8 cellular contexts compared by ENCODE assay signal in the genomic region with DNA sequence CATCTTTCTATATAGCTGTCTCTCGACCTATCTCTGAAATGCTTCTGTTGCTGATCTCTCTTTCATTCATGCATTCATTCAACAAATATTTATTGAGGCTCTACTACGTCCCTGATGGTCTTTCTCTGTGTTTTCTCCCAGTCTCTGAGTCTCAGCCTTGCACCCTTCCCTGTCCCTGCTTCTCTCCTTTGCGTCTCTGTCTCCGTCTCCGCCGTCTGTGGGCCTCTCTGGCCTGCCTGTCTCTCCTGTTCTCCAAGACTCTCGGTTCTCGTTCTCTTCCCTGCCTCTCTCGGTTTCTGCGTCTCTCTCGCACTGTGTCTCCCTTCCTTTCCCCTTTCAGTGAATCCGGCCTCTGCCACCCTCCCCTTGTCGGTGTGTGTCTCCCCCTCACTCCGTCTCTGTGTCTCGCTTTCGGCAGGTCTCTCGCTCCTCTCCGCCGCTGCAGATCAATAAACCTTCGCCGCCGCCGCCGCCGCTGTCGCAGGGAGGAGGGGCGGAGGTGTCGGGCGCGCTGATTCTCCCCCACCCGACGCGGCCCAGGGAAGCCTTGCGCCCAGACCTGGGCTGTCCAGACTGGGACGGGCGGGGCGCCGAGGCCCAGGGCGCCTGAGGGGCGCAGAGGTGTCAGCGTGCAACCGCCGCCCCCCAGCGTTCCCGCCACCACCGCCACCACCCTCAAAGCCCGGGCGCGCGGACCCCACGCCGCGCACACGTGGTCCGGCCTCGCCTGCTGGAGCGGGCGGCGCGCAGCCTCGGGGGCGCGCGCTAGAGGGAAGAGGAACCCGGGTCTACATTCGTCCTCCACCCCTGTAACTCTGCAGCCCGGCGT. TPM values are rescaled to one million over a fixed set of nuclear protein-coding genes. Genes with fewer than 3 reads are reported as not detected.
DNase-seq lines count a peak whose midpoint lies in the region; ATAC-seq, FAIRE-seq and TF ChIP-seq lines count a peak whose summit lies in the region.
"Had no signal": no experiment of that assay in that cellular context is flagged by ENCODE, and none has a peak within 500 bp of the region (broad histone marks: within the 10 kb centered on the region; RNA-seq: fewer than 3 reads in every experiment).

No MANE protein-coding gene starts in this region.

- H3K4me3 ChIP-seq in NT2/D1 (ENCODE audit: insufficient read length, low read depth) (peak overlapping the region; percentile 40), H1 (ENCODE audit: extremely low read depth in 1 of 4, insufficient read depth in 2 of 4, low read depth in 3 of 4, low read length in 4 of 4) (peak overlapping the region; percentile 57 to 77 (median 64)), gastrocnemius medialis (peak overlapping the region in 3 of 4 donors; percentile 14 to 68 (median 14))

- no peak overlapping the region for H2BK12ac ChIP-seq in H9 (ENCODE audit: insufficient read length, low read depth, low read length)
- H2BK12ac ChIP-seq in H1 (ENCODE audit: low read depth, low read length), result 0 out of 2 replicates have a peak overlapping the region, but pooled peaks have one; percentile 19

- no peak overlapping the region for H2AFZ ChIP-seq in H9 (ENCODE audit: low read length)
- no peak overlapping the region for H2AFZ ChIP-seq in H1 (ENCODE audit: low read length)

- no peak overlapping the region for H3K4ac ChIP-seq in H9 (ENCODE audit: low read depth, low read length)
- no peak overlapping the region for H3K4ac ChIP-seq in H1 (replicated peaks; ENCODE audit: insufficient read length, low read depth, low read length)

- no peak overlapping the region for H4K5ac ChIP-seq in H9 (ENCODE audit: insufficient read length, low read depth, low read length)
- no peak overlapping the region for H4K5ac ChIP-seq in H1 (ENCODE audit: insufficient read length, low read depth, low read length)

- no peak for FAIRE-seq in H1 (lab: Jason Lieb, UNC)

- H3K36me3 Mint-ChIP-seq in H9 (ENCODE audit: insufficient read depth in 1 of 3, low read depth in 3 of 3), result no peaks in the 10 kb centered on the region

- H2BK5ac ChIP-seq in H9 (ENCODE audit: insufficient read length, low read length) (no peak overlapping the region), H1 (ENCODE audit: low read depth, low read length) (no peak overlapping the region)

- H3K9me3 Mint-ChIP-seq in H9, result peaks cover 0 to 6% of the 10 kb centered on the region in 2 experiments; a peak in 2 of 5 replicates

- CTCF ChIA-PET in H1 (lab: Charles Lee; ENCODE audit: partially characterized antibody), result interaction anchor here (0.8 to 33.9 kb wide), 10 partner anchors 10 to 93 kb away, joined by 3 to 907 read pairs (median 14); a partner anchor contains a TSS

- peak overlapping the region; percentile 50 to 76 for H3K4me3 Mint-ChIP-seq in H9

- H3K4me1 Mint-ChIP-seq in H9, result peaks cover 32 to 56% of the 10 kb centered on the region in 2 experiments

- H3K14ac ChIP-seq in H9 (ENCODE audit: insufficient read depth, low read length), result no peak overlapping the region; the same call in 1 of the 2 replicates
- no peak overlapping the region for H3K14ac ChIP-seq in H1 (ENCODE audit: insufficient read length)

- H3K9ac ChIP-seq in H9 (ENCODE audit: extremely low read depth, insufficient read length, low read length) (no peak overlapping the region), NT2/D1 (ENCODE audit: insufficient read length, low read depth) (peak overlapping the region; percentile 37), H1 (replicated peaks in 1 of 4; ENCODE audit: extremely low read depth in 1 of 4, low read depth in 3 of 4, low read length in 3 of 4) (peak overlapping the region in 1 of 4 experiments; percentile 7; a peak in 1 of 7 replicates)

- no peak overlapping the region for H3T11ph ChIP-seq in H9 (ENCODE audit: low read length)

- H3K18ac ChIP-seq in H9 (ENCODE audit: insufficient read length, low read depth, low read length) (no peak overlapping the region), H1 (ENCODE audit: extremely low read depth, low read length) (no peak overlapping the region; the same call in 1 of the 2 replicates)

- H2BK20ac ChIP-seq in H9 (ENCODE audit: low read depth, low read length, poor library complexity, severe bottlenecking) (no peak overlapping the region), H1 (ENCODE audit: low read length) (0 out of 2 replicates have a peak overlapping the region, but pooled peaks have one; percentile 48)

- peaks cover 30% of the 10 kb centered on the region for H3K23me2 ChIP-seq in H9 (ENCODE audit: insufficient read length, low read depth, low read length, poor library complexity, severe bottlenecking)
- peaks cover 21% of the 10 kb centered on the region; the same call in 1 of the 2 replicates for H3K23me2 ChIP-seq in H1 (ENCODE audit: low read depth, low read length)

- no peak overlapping the region for H2AK5ac ChIP-seq in H9 (ENCODE audit: insufficient read length, low read length)
- 0 out of 2 replicates have a peak overlapping the region, but pooled peaks have one; percentile 32 for H2AK5ac ChIP-seq in H1 (ENCODE audit: low read depth, low read length)

- TF ChIP-seq CTCF in H9 (conservative IDR thresholded peaks at IDR 0.05) (no peak), H1 (IDR thresholded peaks at IDR 0.05; ENCODE audit: control extremely low read depth in 1 of 3, insufficient read depth in 1 of 3, low read depth in 1 of 3, low read length in 3 of 3) (no peak), gastrocnemius medialis (IDR thresholded peaks at IDR 0.05 in 4 of 5, conservative IDR thresholded peaks at IDR 0.05 in 1 of 5) (no peak)

- TF ChIP-seq RAD21 in H1 (IDR thresholded peaks at IDR 0.05 in 1 of 2, conservative IDR thresholded peaks at IDR 0.05 in 1 of 2; ENCODE audit: low read depth in 2 of 2, low read length in 2 of 2), result no peak

- WGBS in H9 (ENCODE audit: extremely low coverage, insufficient read length, low lambda C conversion rate), result no CpG with 5 or more reads among the region's 68 CpGs
- 6% methylated on average over 45 of the region's 68 CpGs; no CpG with 5 or more reads in 1 of the 2 experiments for WGBS in H1 (ENCODE audit: extremely low coverage in 1 of 2, insufficient coverage in 1 of 2, insufficient read length in 1 of 2, insufficient replicate concordance in 2 of 2, low coverage in 1 of 2, low lambda C conversion rate in 2 of 2, missing lambda C conversion rate in 1 of 2), 2 experiments

- no peaks in the 10 kb centered on the region for H4K20me1 ChIP-seq in H9 (ENCODE audit: control insufficient read depth, insufficient read depth, insufficient read length)
- peaks cover 0 to 16% of the 10 kb centered on the region in 2 experiments for H4K20me1 ChIP-seq in H1 (replicated peaks in 1 of 2; ENCODE audit: control insufficient read depth in 1 of 2, insufficient read depth in 2 of 2, low read length in 2 of 2)

- in situ Hi-C loops in gastrocnemius medialis (cut with MboI; ENCODE audit: low sequenced_read_pairs in 4 of 4), result no loop called here

- no peak overlapping the region; a peak in 1 of 7 replicates for H3K27ac Mint-ChIP-seq in H9

- ATAC-seq in gastrocnemius medialis, result no peak
- ATAC-seq in HG02678 (IDR thresholded peaks at IDR 0.05; ENCODE audit: unreplicated experiment), result no peak

- POLR2A ChIA-PET in H1 (lab: Charles Lee; ENCODE audit: partially characterized antibody), result interaction anchor here (0.7 to 2.6 kb wide), 14 partner anchors 11 to 212 kb away, joined by 3 to 21 read pairs (median 4); a partner anchor contains a TSS

- H3K36me3 ChIP-seq in NT2/D1 (ENCODE audit: insufficient read depth, insufficient read length, low read length), result no peaks in the 10 kb centered on the region
- H3K36me3 ChIP-seq in H1 (ENCODE audit: control insufficient read depth in 2 of 4, insufficient read depth in 4 of 4, low read length in 3 of 4), result no peaks in the 10 kb centered on the region
- no peaks in the 10 kb centered on the region for H3K36me3 ChIP-seq in gastrocnemius medialis

- TF ChIP-seq POLR2A in H1 (IDR thresholded peaks at IDR 0.05; ENCODE audit: control extremely low read depth in 1 of 2, low read depth in 2 of 2, low read length in 2 of 2), result no peak
- TF ChIP-seq POLR2A in gastrocnemius medialis (IDR thresholded peaks at IDR 0.05), result no peak

- DNase-seq in H9, result no peak
- DNase-seq in NT2/D1 (ENCODE audit: low read depth, low spot score), result no peak
- peak in 1 of 2 experiments; percentile 71 for DNase-seq in H1 (ENCODE audit: low read depth in 1 of 2, low spot score in 2 of 2)
- DNase-seq in gastrocnemius medialis, result no peak
- DNase-seq in HPDE6-E6E7 (ENCODE audit: extremely low spot score), result no peak
- DNase-seq in NK-92 treated with Interleukin-12 subunit alpha and Interleukin-12 subunit beta, amount 100 ng/mL, for 24 hours (lab: John Stamatoyannopoulos, UW), result no peak

- no peaks in the 10 kb centered on the region for H3K79me2 ChIP-seq in H9 (ENCODE audit: insufficient read depth, low read length)
- H3K79me2 ChIP-seq in H1 (ENCODE audit: control insufficient read depth in 1 of 2, insufficient read depth in 2 of 2, low read length in 2 of 2), result no peaks in the 10 kb centered on the region

- no peak for TF ChIP-seq EP300 in H1 (IDR thresholded peaks at IDR 0.05; ENCODE audit: borderline replicate concordance in 1 of 2, low read depth in 2 of 2, low read length in 2 of 2)

- H3K27me3 Mint-ChIP-seq in H9 (ENCODE audit: low read depth), result peaks cover 80% of the 10 kb centered on the region

- no peak overlapping the region for H2BK15ac ChIP-seq in H9 (ENCODE audit: low read depth, low read length)
- H2BK15ac ChIP-seq in H1 (ENCODE audit: low read length), result no peak overlapping the region; the same call in 1 of the 2 replicates

- H3K56ac ChIP-seq in H9 (ENCODE audit: insufficient read length, low read depth, low read length), result no peak overlapping the region
- no peak overlapping the region for H3K56ac ChIP-seq in H1 (replicated peaks; ENCODE audit: insufficient read length, low read depth, low read length)

- peak overlapping the region; percentile 79 for H3K4me2 ChIP-seq in H9 (ENCODE audit: insufficient read depth, insufficient read length, low read length)
- peak overlapping the region; percentile 93 to 95 for H3K4me2 ChIP-seq in H1 (ENCODE audit: insufficient read depth in 1 of 2, low read depth in 2 of 2, low read length in 2 of 2)

- no peak overlapping the region for H4K91ac ChIP-seq in H9 (ENCODE audit: insufficient read length, low read depth, low read length)
- no peak overlapping the region for H4K91ac ChIP-seq in H1 (replicated peaks; ENCODE audit: insufficient read length, low read length)

- H3K4me1 ChIP-seq in H9 (ENCODE audit: insufficient read depth, low read length) (no peaks in the 10 kb centered on the region), NT2/D1 (ENCODE audit: insufficient read depth, insufficient read length) (peaks cover 52% of the 10 kb centered on the region), H1 (replicated peaks in 1 of 4; ENCODE audit: control insufficient read depth in 3 of 4, insufficient read depth in 4 of 4, low read length in 3 of 4) (peaks cover 0 to 51% (median 27%) of the 10 kb centered on the region in 4 experiments; a peak in 6 of 7 replicates), gastrocnemius medialis (peaks cover 46 to 54% of the 10 kb centered on the region in 2 donors)

- H3K23ac ChIP-seq in H9 (ENCODE audit: insufficient read length, low read depth, low read length), result no peak overlapping the region
- no peak overlapping the region for H3K23ac ChIP-seq in H1 (ENCODE audit: insufficient read length)

- H3K9me3 ChIP-seq in H9 (ENCODE audit: control insufficient read depth, low read depth, low read length) (no peaks in the 10 kb centered on the region), NT2/D1 (ENCODE audit: insufficient read depth, low read length) (no peaks in the 10 kb centered on the region), H1 (ENCODE audit: insufficient read depth in 2 of 2, low read depth in 1 of 2, low read length in 1 of 2) (no peaks in the 10 kb centered on the region), gastrocnemius medialis (no peaks in the 10 kb centered on the region)

- H3K79me1 ChIP-seq in H9 (ENCODE audit: insufficient read depth, low read depth, low read length, poor library complexity, severe bottlenecking) (no peaks in the 10 kb centered on the region), H1 (ENCODE audit: low read depth, low read length) (no peaks in the 10 kb centered on the region)

- H4K8ac ChIP-seq in H9 (replicated peaks; ENCODE audit: insufficient read length, low read depth, low read length) (no peak overlapping the region), H1 (ENCODE audit: extremely low read depth, insufficient read depth, low read length) (no peak overlapping the region)

- no peak overlapping the region for H2BK120ac ChIP-seq in H9 (ENCODE audit: low read depth, low read length, poor library complexity, severe bottlenecking)
- no peak overlapping the region for H2BK120ac ChIP-seq in H1 (replicated peaks; ENCODE audit: low read depth, low read length)

- intact Hi-C loops in gastrocnemius medialis (cut with DNase I; ENCODE audit: low total_unique reads), result no loop called here

- peaks cover 51% of the 10 kb centered on the region for H3K27me3 ChIP-seq in H9 (ENCODE audit: insufficient read depth, low read length)
- peaks cover 72% of the 10 kb centered on the region for H3K27me3 ChIP-seq in NT2/D1 (ENCODE audit: insufficient read depth, insufficient read length)
- peaks cover 49 to 67% (median 64%) of the 10 kb centered on the region in 4 experiments for H3K27me3 ChIP-seq in H1 (replicated peaks in 1 of 4; ENCODE audit: control insufficient read depth in 3 of 4, extremely low read depth in 1 of 4, insufficient read depth in 3 of 4, low read length in 3 of 4)
- peaks cover 51 to 56% (median 54%) of the 10 kb centered on the region in 3 donors for H3K27me3 ChIP-seq in gastrocnemius medialis

- no peak overlapping the region for H3K27ac ChIP-seq in H9 (ENCODE audit: insufficient read length, low read depth, low read length)
- no peak overlapping the region for H3K27ac ChIP-seq in H1 (ENCODE audit: low read depth, low read length)
- H3K27ac ChIP-seq in gastrocnemius medialis, result no peak overlapping the region

RNA-seq across cellular contexts. Expression of a gene that starts 3.0 kb away (rescaled TPM):
- total RNA-seq in H9 (2021), result 3.9 and 4.6 TPM in 2 replicates
- total RNA-seq in H1 (2021; fragmentation: NEBNext Ultra II Directional; extraction: Animal tissue kit (Norgen Biotek cat#: 25700)), result 10.8 and 11.6 TPM in 2 replicates
- 13.8 and 18.7 TPM in 2 replicates for polyA plus RNA-seq in H1 (2011; rRNA removed)
- polyA plus RNA-seq in H1 (2011; cell fraction: cytosol; rRNA removed), result 9.6 TPM
- polyA plus RNA-seq in H1 (2011; cell fraction: nucleus; rRNA removed), result 14.5 TPM
- 7.9 to 16.6 TPM (median 13.5 TPM) in 4 replicates for polyA plus RNA-seq in H1 (2012, experiment 1 of 2)
- polyA plus RNA-seq in H1 (2012, experiment 2 of 2), result 13.4 TPM
- polyA plus RNA-seq in H1 (2013, experiment 1 of 2), result 11.6 TPM
- 10.9 TPM for polyA plus RNA-seq in H1 (2013, experiment 2 of 2)
- 5.2 and 7.7 TPM in 2 replicates for polyA minus RNA-seq in H1 (2011; rRNA and poly(A)+ RNA removed)
- 2.1 TPM for polyA minus RNA-seq in H1 (2011; cell fraction: cytosol; rRNA and poly(A)+ RNA removed)
- 5.4 TPM for polyA minus RNA-seq in H1 (2011; cell fraction: nucleus; rRNA and poly(A)+ RNA removed)
- total RNA-seq in gastrocnemius medialis, result 1 to 10 TPM in 2 of 4 donors, under 1 TPM in 1, not detected in 1; 0.55 to 1.8 (median 1.6) TPM

RNA-seq across cellular contexts. Expression of a gene that starts 18.1 kb away (rescaled TPM):
- total RNA-seq in H9 (2021), result 11.7 and 11.8 TPM in 2 replicates
- 18.5 and 21.9 TPM in 2 replicates for total RNA-seq in H1 (2021; fragmentation: NEBNext Ultra II Directional; extraction: Animal tissue kit (Norgen Biotek cat#: 25700))
- polyA plus RNA-seq in H1 (2011; rRNA removed), result 23.2 and 23.9 TPM in 2 replicates
- polyA plus RNA-seq in H1 (2011; cell fraction: cytosol; rRNA removed), result 21.9 TPM
- 30.6 TPM for polyA plus RNA-seq in H1 (2011; cell fraction: nucleus; rRNA removed)
- 19.2 to 24.8 TPM (median 23.5 TPM) in 4 replicates for polyA plus RNA-seq in H1 (2012, experiment 1 of 2)
- polyA plus RNA-seq in H1 (2012, experiment 2 of 2), result 37.0 TPM
- polyA plus RNA-seq in H1 (2013, experiment 1 of 2), result 27.7 TPM
- 31.5 TPM for polyA plus RNA-seq in H1 (2013, experiment 2 of 2)
- polyA minus RNA-seq in H1 (2011; rRNA and poly(A)+ RNA removed), result 13.4 and 16.4 TPM in 2 replicates
- polyA minus RNA-seq in H1 (2011; cell fraction: cytosol; rRNA and poly(A)+ RNA removed), result 10.6 TPM
- polyA minus RNA-seq in H1 (2011; cell fraction: nucleus; rRNA and poly(A)+ RNA removed), result 8.8 TPM
- under 1 TPM; 0.41 to 0.87 (median 0.80) TPM for total RNA-seq in gastrocnemius medialis

RNA-seq across cellular contexts. Expression of a gene that starts 30.6 kb away (rescaled TPM):
- total RNA-seq in H9 (2021) (29.6 and 30.6 TPM in 2 replicates), gastrocnemius medialis (10 to 100 TPM; 30.3 to 42.8 (median 36.9) TPM)
- 32.2 and 32.9 TPM in 2 replicates for total RNA-seq in H1 (2021; fragmentation: NEBNext Ultra II Directional; extraction: Animal tissue kit (Norgen Biotek cat#: 25700))
- 37.6 and 51.2 TPM in 2 replicates for polyA plus RNA-seq in H1 (2011; rRNA removed)
- polyA plus RNA-seq in H1 (2011; cell fraction: cytosol; rRNA removed), result 30.7 TPM
- polyA plus RNA-seq in H1 (2011; cell fraction: nucleus; rRNA removed), result 105 TPM
- polyA plus RNA-seq in H1 (2012, experiment 1 of 2), result 19.9 to 42.2 TPM (median 37.8 TPM) in 4 replicates
- polyA plus RNA-seq in H1 (2012, experiment 2 of 2), result 40.9 TPM
- polyA plus RNA-seq in H1 (2013, experiment 1 of 2), result 29.2 TPM
- 29.2 TPM for polyA plus RNA-seq in H1 (2013, experiment 2 of 2)
- 40.1 and 41.1 TPM in 2 replicates for polyA minus RNA-seq in H1 (2011; rRNA and poly(A)+ RNA removed)
- 45.4 TPM for polyA minus RNA-seq in H1 (2011; cell fraction: cytosol; rRNA and poly(A)+ RNA removed)
- polyA minus RNA-seq in H1 (2011; cell fraction: nucleus; rRNA and poly(A)+ RNA removed), result 30.4 TPM

RNA-seq across cellular contexts. Expression of a gene that starts 46.0 kb away (rescaled TPM):
- total RNA-seq in H9 (2021) (1.4 and 1.9 TPM in 2 replicates), gastrocnemius medialis (10 to 100 TPM; 12.6 to 35.1 (median 14.4) TPM)
- 4.0 and 4.9 TPM in 2 replicates for total RNA-seq in H1 (2021; fragmentation: NEBNext Ultra II Directional; extraction: Animal tissue kit (Norgen Biotek cat#: 25700))
- polyA plus RNA-seq in H1 (2011; rRNA removed), result 11.8 and 14.6 TPM in 2 replicates
- 12.1 TPM for polyA plus RNA-seq in H1 (2011; cell fraction: cytosol; rRNA removed)
- 8.9 TPM for polyA plus RNA-seq in H1 (2011; cell fraction: nucleus; rRNA removed)
- polyA plus RNA-seq in H1 (2012, experiment 1 of 2), result 5.4 to 7.8 TPM (median 6.7 TPM) in 4 replicates
- polyA plus RNA-seq in H1 (2012, experiment 2 of 2), result 4.6 TPM
- polyA plus RNA-seq in H1 (2013, experiment 1 of 2), result 3.8 TPM
- 4.2 TPM for polyA plus RNA-seq in H1 (2013, experiment 2 of 2)
- polyA minus RNA-seq in H1 (2011; rRNA and poly(A)+ RNA removed), result 7.3 and 12.6 TPM in 2 replicates
- polyA minus RNA-seq in H1 (2011; cell fraction: cytosol; rRNA and poly(A)+ RNA removed), result 13.0 TPM
- polyA minus RNA-seq in H1 (2011; cell fraction: nucleus; rRNA and poly(A)+ RNA removed), result 9.7 TPM

RNA-seq across cellular contexts. Expression of a gene that starts 48.1 kb away (rescaled TPM):
- total RNA-seq in H9 (2021), result not detected in 2 replicates
- total RNA-seq in H1 (2021; fragmentation: NEBNext Ultra II Directional; extraction: Animal tissue kit (Norgen Biotek cat#: 25700)), result not detected in 2 replicates
- polyA plus RNA-seq in H1 (2011; rRNA removed), result 0.03 TPM in 1 of 2 replicates, not detected in the other
- polyA plus RNA-seq in H1 (2011; cell fraction: cytosol; rRNA removed), result not detected
- 0.24 TPM for polyA plus RNA-seq in H1 (2011; cell fraction: nucleus; rRNA removed)
- polyA plus RNA-seq in H1 (2012, experiment 1 of 2), result 0.08 TPM in 1 of 4 replicates, not detected in the others
- not detected for polyA plus RNA-seq in H1 (2012, experiment 2 of 2)
- polyA plus RNA-seq in H1 (2013, experiment 1 of 2), result 0.06 TPM
- polyA plus RNA-seq in H1 (2013, experiment 2 of 2), result not detected
- not detected in 2 replicates for polyA minus RNA-seq in H1 (2011; rRNA and poly(A)+ RNA removed)
- not detected for polyA minus RNA-seq in H1 (2011; cell fraction: cytosol; rRNA and poly(A)+ RNA removed)
- polyA minus RNA-seq in H1 (2011; cell fraction: nucleus; rRNA and poly(A)+ RNA removed), result not detected
- total RNA-seq in gastrocnemius medialis, result under 1 TPM in 2 of 4 donors, not detected in 2; 0.13 to 0.35 TPM
- total RNA-seq: renal cortical epithelial cell had no signal

Comparison
In these comparisons a context has a peak if more than half of its experiments do, and no peak if none do; other contexts are left out.
1. H3K4me3 ChIP-seq: peak in every context shown above with its lines; median percentile 64 in H1; 40 in NT2/D1; 14 in gastrocnemius medialis.